11 cellular contexts compared by ENCODE assay signal in the genomic region with DNA sequence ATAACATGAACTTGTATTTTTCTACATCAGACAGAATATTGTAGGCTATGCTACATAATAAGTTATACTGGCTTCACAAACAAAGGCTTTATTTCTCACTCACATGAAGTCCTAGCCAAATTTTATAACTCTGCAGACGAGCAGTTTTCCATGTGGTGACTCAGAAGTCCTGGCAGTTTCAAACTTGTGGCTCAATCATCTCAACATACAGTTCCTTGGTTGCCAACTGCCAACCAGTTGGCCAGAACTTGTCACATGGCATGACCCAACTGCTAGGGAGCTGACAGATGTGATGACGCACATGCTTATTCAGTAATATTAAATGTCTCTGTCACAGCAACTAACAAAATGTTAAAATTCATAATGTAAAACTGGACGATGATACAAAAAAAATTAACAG.
DNase-seq lines count a peak whose midpoint lies in the region; ATAC-seq and TF ChIP-seq lines count a peak whose summit lies in the region.
"Had no signal": no experiment of that assay in that cellular context is flagged by ENCODE, and none has a peak within 500 bp of the region (broad histone marks: within the 10 kb centered on the region; RNA-seq: fewer than 3 reads in every experiment).

No MANE protein-coding gene starts in this region.

- TF ChIP-seq CTCF in foreskin keratinocyte (conservative IDR thresholded peaks at IDR 0.05) (no peak), gastrocnemius medialis (IDR thresholded peaks at IDR 0.05 in 4 of 5, conservative IDR thresholded peaks at IDR 0.05 in 1 of 5) (no peak), GM13976 (IDR thresholded peaks at IDR 0.05; ENCODE audit: borderline replicate concordance, control extremely low read depth, extremely low read depth, insufficient read depth, missing control alignments) (no peak)

- H3K4me1 ChIP-seq in foreskin keratinocyte (no peaks in the 10 kb centered on the region), gastrocnemius medialis (peaks cover 4% of the 10 kb centered on the region in 2 donors)
- H3K4me1 ChIP-seq: upper lobe of right lung had no signal

- no peaks in the 10 kb centered on the region for H3K9me3 ChIP-seq in gastrocnemius medialis
- H3K9me3 ChIP-seq: upper lobe of right lung had no signal

- ATAC-seq in foreskin keratinocyte (peak; percentile 100), gastrocnemius medialis (peak; percentile 97 to 100), HG03025 (IDR thresholded peaks at IDR 0.05; ENCODE audit: low FRiP score, unreplicated experiment) (no peak)
- ATAC-seq: upper lobe of right lung had no signal

- no peak overlapping the region for H3K27ac ChIP-seq in foreskin keratinocyte
- H3K27ac ChIP-seq in gastrocnemius medialis = peak overlapping the region in 2 of 4 donors; percentile 23 to 40
- H3K27ac ChIP-seq: upper lobe of right lung had no signal

- intact Hi-C loops in gastrocnemius medialis (cut with DNase I; ENCODE audit: low total_unique reads) = no loop called here

- no peaks in the 10 kb centered on the region for H3K27me3 ChIP-seq in foreskin keratinocyte
- no peaks in the 10 kb centered on the region for H3K27me3 ChIP-seq in gastrocnemius medialis
- H3K27me3 ChIP-seq: upper lobe of right lung had no signal

- in situ Hi-C loops in SK-MEL-5 (cut with HindIII; ENCODE audit: low pct_unique_long_range_greater_than_20kb, low sequenced_read_pairs) (no loop called here), gastrocnemius medialis (cut with MboI; ENCODE audit: low sequenced_read_pairs in 4 of 4) (no loop called here), GM13976 (cut with MboI; ENCODE audit: low sequenced_read_pairs, unreplicated experiment) (no loop called here)

- no peak overlapping the region for H3K4me3 ChIP-seq in gastrocnemius medialis
- H3K4me3 ChIP-seq: upper lobe of right lung had no signal

- no peaks in the 10 kb centered on the region for H3K36me3 ChIP-seq in gastrocnemius medialis
- H3K36me3 ChIP-seq: upper lobe of right lung had no signal

- DNase-seq in GM04504 (ENCODE audit: low read depth) (peak; percentile 91), SK-MEL-5 (ENCODE audit: low read depth, low spot score) (peak; percentile 16), foreskin keratinocyte (peak; percentile 87 to 94), gastrocnemius medialis (peak; percentile 40 to 85), NCI-H510A (lab: John Stamatoyannopoulos, UW) (no peak), GM13976 (ENCODE audit: low spot score) (no peak), NCI-H526 (lab: John Stamatoyannopoulos, UW) (no peak)
- DNase-seq: NCI-H2107; stimulated activated CD4-positive, alpha-beta T cell treated with anti-CD3 and anti-CD28 coated beads, Interleukin-4, amount 100 ng/mL, for 1 hour; upper lobe of right lung had no signal

- no peak for TF ChIP-seq POLR2A in gastrocnemius medialis (IDR thresholded peaks at IDR 0.05)

Comparison
In these comparisons a context has a peak if more than half of its experiments do, and no peak if none do; other contexts are left out.
1. DNase-seq: peak in GM04504 (single experiment), SK-MEL-5 (single experiment), foreskin keratinocyte (2 of 2) and gastrocnemius medialis (2 of 2); none in NCI-H510A (single experiment), GM13976 (single experiment) and NCI-H526 (0 of 2).